Comparison of ENCODE assay signal across 8 cellular contexts in the genomic region with DNA sequence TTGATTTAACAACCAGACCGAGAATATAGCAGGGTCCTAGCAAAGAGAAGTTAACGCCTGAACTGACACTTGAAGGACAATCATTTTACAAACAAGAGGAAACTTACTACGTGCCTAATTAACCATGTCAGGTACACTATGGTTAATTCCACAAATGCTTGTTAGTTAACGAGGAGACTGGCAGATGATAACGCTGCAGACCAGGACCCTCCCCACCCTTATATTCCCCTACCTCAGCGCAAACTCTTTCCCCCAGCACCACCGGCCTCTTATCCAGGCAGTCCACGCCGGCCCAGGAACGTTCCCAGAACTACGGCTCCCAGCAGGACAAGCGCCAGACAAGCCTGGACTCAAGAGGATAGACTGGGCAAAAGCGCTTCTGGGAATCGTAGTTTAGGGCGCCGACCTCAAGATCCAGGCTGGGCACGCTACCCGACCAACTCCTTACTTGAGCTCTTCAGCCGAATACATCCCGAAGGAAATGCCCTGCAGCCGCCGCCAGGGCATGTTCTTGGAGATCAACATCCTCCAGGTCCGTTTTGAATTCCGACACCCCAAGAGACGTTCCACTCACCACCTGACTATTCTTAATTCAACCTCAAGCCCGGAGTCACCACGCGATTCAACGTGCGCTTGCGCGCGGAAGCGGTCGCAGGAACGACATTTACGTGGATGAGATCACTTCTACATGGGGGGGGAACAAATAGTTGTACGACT. TPM values are rescaled to one million over a fixed set of nuclear protein-coding genes. Genes with fewer than 3 reads are reported as not detected.
DNase-seq lines count a peak whose midpoint lies in the region; ATAC-seq, FAIRE-seq and TF ChIP-seq lines count a peak whose summit lies in the region.

Gene POLR1A (minus strand): TSS at position 635 of the 717 bp plus-strand sequence. CDS start 110 bp downstream, at position 525.

- H3K4me1 ChIP-seq in pancreas (peaks cover 3 to 25% (median 13%) of the 10 kb centered on the region in 3 donors), thyroid gland (peaks cover 16 to 26% of the 10 kb centered on the region in 2 donors)

- H3K27me3 ChIP-seq in pancreas (no peaks in the 10 kb centered on the region), thyroid gland (no peaks in the 10 kb centered on the region)

- H3K4me1 Mint-ChIP-seq in activated naive CD8-positive, alpha-beta T cell treated with anti-CD3 and anti-CD28 coated beads, Interleukin-2, amount 10 ng/mL, durations not matched to agents 7 days and 5 days = peaks cover 45% of the 10 kb centered on the region

- peak within 1 kb of the TSS; percentile 89 for H3K4me3 Mint-ChIP-seq in activated naive CD8-positive, alpha-beta T cell treated with anti-CD3 and anti-CD28 coated beads, Interleukin-2, amount 10 ng/mL, durations not matched to agents 7 days and 5 days

- no peak for TF ChIP-seq POLR2A in thyroid gland (IDR thresholded peaks at IDR 0.05)

- peak; percentile 77 for ATAC-seq in HG02678 (IDR thresholded peaks at IDR 0.05; ENCODE audit: unreplicated experiment)
- peak; percentile 83 for ATAC-seq in activated naive CD8-positive, alpha-beta T cell treated with anti-CD3 and anti-CD28 coated beads, Interleukin-2, amount 10 ng/mL, durations not matched to agents 7 days and 5 days (ENCODE audit: low read depth)
- peak; percentile 97 for ATAC-seq in Right ventricle myocardium superior (ENCODE audit: poor library complexity)
- ATAC-seq in pancreas = peak; percentile 94 to 98 (median 94)

- peak within 1 kb of the TSS; percentile 62 to 88 (median 75) for H3K27ac ChIP-seq in pancreas
- H3K27ac ChIP-seq in thyroid gland = peak within 1 kb of the TSS; percentile 6 to 90 (median 77)

- TF ChIP-seq CTCF in GM10248 (IDR thresholded peaks at IDR 0.05; ENCODE audit: control extremely low read depth, extremely low read depth, low read depth, missing control alignments) (no peak), pancreas (IDR thresholded peaks at IDR 0.05) (no peak), thyroid gland (IDR thresholded peaks at IDR 0.05) (no peak)

- H3K27ac Mint-ChIP-seq in activated naive CD8-positive, alpha-beta T cell treated with anti-CD3 and anti-CD28 coated beads, Interleukin-2, amount 10 ng/mL, durations not matched to agents 7 days and 5 days = peak within 1 kb of the TSS; percentile 98

- DNase-seq in GM10248 (ENCODE audit: extremely low spot score) (peak; percentile 75), NCI-H1105 treated with DMSO at 0.1 percent for 48 hours (lab: John Stamatoyannopoulos, UW) (peak; percentile 91), SW 1271 (lab: John Stamatoyannopoulos, UW) (peak; percentile 85 to 96), Right ventricle myocardium superior (peak; percentile 92), pancreas (peak; percentile 82 to 92 (median 87)), thyroid gland (peak; percentile 92 to 93)
- peak; percentile 84 for DNase-seq in activated naive CD8-positive, alpha-beta T cell treated with anti-CD3 and anti-CD28 coated beads, Interleukin-2, amount 10 ng/mL, durations not matched to agents 7 days and 5 days

- 0 to 1% methylated on average over 38 of the region's 38 CpGs for WGBS in pancreas, 2 donors
- WGBS in thyroid gland, 2 donors = 1% methylated on average over 33 to 38 of the region's 38 CpGs

- peak within 1 kb of the TSS; percentile 72 to 78 (median 74) for H3K4me3 ChIP-seq in pancreas
- H3K4me3 ChIP-seq in thyroid gland (replicated peaks in 1 of 3) = peak within 1 kb of the TSS; percentile 60 to 91 (median 85)

- intact Hi-C loops in Right ventricle myocardium superior (cut with DNase I) = no loop called here
- intact Hi-C loops in pancreas (cut with DNase I) = no loop called here
- intact Hi-C loops in thyroid gland (cut with DNase I) = no loop called here

- peaks cover 0 to 19% (median 0%) of the 10 kb centered on the region in 3 donors for H3K36me3 ChIP-seq in pancreas
- peaks cover 0 to 6% of the 10 kb centered on the region in 2 donors for H3K36me3 ChIP-seq in thyroid gland

- CTCF ChIA-PET in GM10248 (lab: Yijun Ruan, JAX) = interaction anchor here (0.8 to 2.8 kb wide), 4 partner anchors 9 to 278 kb away, joined by 4 to 13 read pairs (median 8); no protein-coding TSS in a partner anchor

- no peak for FAIRE-seq in pancreas (lab: Jason Lieb, UNC)

- POLR2A ChIA-PET in GM10248 (lab: Yijun Ruan, JAX) = interaction anchor here (0.6 to 0.9 kb wide), 3 partner anchors 69 to 446 kb away, joined by 3 to 4 read pairs (median 3); no protein-coding TSS in a partner anchor
- POLR2A ChIA-PET in activated naive CD8-positive, alpha-beta T cell treated with anti-CD3 and anti-CD28 coated beads, Interleukin-2, amount 10 ng/mL, durations not matched to agents 7 days and 5 days (lab: Charles Lee) = interaction anchor here (0.9 to 1.9 kb wide), 12 partner anchors 14 to 336 kb away, joined by 3 to 8 read pairs (median 4); partner anchors contain the start of genes IMMT, KDM3A and MRPL35

- no peaks in the 10 kb centered on the region for H3K27me3 Mint-ChIP-seq in activated naive CD8-positive, alpha-beta T cell treated with anti-CD3 and anti-CD28 coated beads, Interleukin-2, amount 10 ng/mL, durations not matched to agents 7 days and 5 days

- peaks cover 2% of the 10 kb centered on the region for H3K9me3 Mint-ChIP-seq in activated naive CD8-positive, alpha-beta T cell treated with anti-CD3 and anti-CD28 coated beads, Interleukin-2, amount 10 ng/mL, durations not matched to agents 7 days and 5 days

- H3K36me3 Mint-ChIP-seq in activated naive CD8-positive, alpha-beta T cell treated with anti-CD3 and anti-CD28 coated beads, Interleukin-2, amount 10 ng/mL, durations not matched to agents 7 days and 5 days = peaks cover 28% of the 10 kb centered on the region

- H3K9me3 ChIP-seq in pancreas (no peaks in the 10 kb centered on the region), thyroid gland (no peaks in the 10 kb centered on the region)

RNA-seq across cellular contexts. Expression of gene POLR1A, which starts in this region (rescaled TPM):
- 10 to 100 TPM; 27.3 to 29.5 TPM for total RNA-seq in activated naive CD8-positive, alpha-beta T cell treated with anti-CD3 and anti-CD28 coated beads, Interleukin-2, amount 10 ng/mL, durations not matched to agents 7 days and 5 days
- total RNA-seq in Right ventricle myocardium superior (13.4 TPM), pancreas (10 to 100 TPM in 4 of 6 donors, 1 to 10 TPM in 2; 8.6 to 19.0 (median 15.3) TPM), thyroid gland (10 to 100 TPM; 13.5 to 32.6 (median 24.1) TPM)
- polyA plus RNA-seq in pancreas = 1 to 10 TPM; 3.9 to 5.0 TPM

Comparison
In these comparisons a context has a peak if more than half of its experiments do, and no peak if none do; other contexts are left out.
1. Peak in every context shown above with its lines: DNase-seq, ATAC-seq, H3K4me3 ChIP-seq and H3K27ac ChIP-seq.